Comparison of ENCODE assay signal across 11 cellular contexts in genomic region chr7:5217851-5218331, GRCh38. TPM values are rescaled to one million over a fixed set of nuclear protein-coding genes. Genes with fewer than 3 reads are reported as not detected.
DNase-seq lines count a peak whose midpoint lies in the region; ATAC-seq and TF ChIP-seq lines count a peak whose summit lies in the region.
"Had no signal": no experiment of that assay in that cellular context is flagged by ENCODE, and none has a peak within 500 bp of the region (broad histone marks: within the 10 kb centered on the region; RNA-seq: fewer than 3 reads in every experiment).

No MANE protein-coding gene starts in this region.

- TF ChIP-seq CTCF in neutrophil (IDR thresholded peaks at IDR 0.05): no peak

- H3K27ac ChIP-seq in neutrophil (peak overlapping the region; percentile 74), SJCRH30 (no peak overlapping the region)

- peaks cover 79% of the 10 kb centered on the region for H3K36me3 ChIP-seq in neutrophil
- peaks cover 33% of the 10 kb centered on the region for H3K36me3 ChIP-seq in SJCRH30

- H3K27me3 ChIP-seq in neutrophil: no peaks in the 10 kb centered on the region
- H3K27me3 ChIP-seq in SJCRH30: no peaks in the 10 kb centered on the region

- H3K4me3 ChIP-seq in neutrophil (ENCODE audit: low read depth in 1 of 2, low read length in 1 of 2) (no peak overlapping the region), SJCRH30 (no peak overlapping the region)

- DNase-seq in NCI-H524 treated with DMSO at 0.1 percent for 48 hours (lab: John Stamatoyannopoulos, UW) (no peak), SJCRH30 (no peak)
- DNase-seq: activated CD4-positive, alpha-beta T cell treated with anti-CD3 and anti-CD28 coated beads, Interleukin-2, amount 50 U/mL, for 1 hour; effector memory CD4-positive, alpha-beta T cell; NCI-H1930 had no signal

- H3K4me1 ChIP-seq in neutrophil (ENCODE audit: control insufficient read depth in 1 of 2, insufficient read depth in 1 of 2, low read depth in 1 of 2, low read length in 1 of 2): peaks cover 12 to 15% of the 10 kb centered on the region in 2 experiments
- H3K4me1 ChIP-seq in SJCRH30: no peaks in the 10 kb centered on the region

- peak; percentile 22 for ATAC-seq in GM18519 (IDR thresholded peaks at IDR 0.05; ENCODE audit: low FRiP score, unreplicated experiment)
- peak; percentile 19 for ATAC-seq in GM21526 (IDR thresholded peaks at IDR 0.05; ENCODE audit: low FRiP score, unreplicated experiment)
- ATAC-seq in HG03439 (IDR thresholded peaks at IDR 0.05; ENCODE audit: unreplicated experiment): peak; percentile 24
- no peak for ATAC-seq in GM21423 (IDR thresholded peaks at IDR 0.05; ENCODE audit: unreplicated experiment)
- ATAC-seq in HG02571 (IDR thresholded peaks at IDR 0.05; ENCODE audit: unreplicated experiment): no peak

- H3K9me3 ChIP-seq in neutrophil: no peaks in the 10 kb centered on the region
- H3K9me3 ChIP-seq in SJCRH30 (replicated peaks): no peaks in the 10 kb centered on the region

RNA-seq across cellular contexts. Expression of gene WIPI2, which starts 27.9 kb away (rescaled TPM):
- total RNA-seq in SJCRH30 (2014; rRNA removed; shearing (Covaris generic)): 64.9 and 69.7 TPM in 2 replicates

Comparison
In these comparisons a context has a peak if more than half of its experiments do, and no peak if none do; other contexts are left out.
1. ATAC-seq: peak in GM18519 (single experiment), GM21526 (single experiment) and HG03439 (single experiment); none in GM21423 (single experiment) and HG02571 (single experiment).